In genomic region chr2:240784629-240785423, GRCh38 we compare ENCODE assay signal across 17 cellular contexts. TPM values are rescaled to one million over a fixed set of nuclear protein-coding genes. Genes with fewer than 3 reads are reported as not detected.
DNase-seq lines count a peak whose midpoint lies in the region; ATAC-seq and TF ChIP-seq lines count a peak whose summit lies in the region.
"Had no signal": no experiment of that assay in that cellular context is flagged by ENCODE, and none has a peak within 500 bp of the region (broad histone marks: within the 10 kb centered on the region; RNA-seq: fewer than 3 reads in every experiment).

No MANE protein-coding gene starts in this region.

- peaks cover 26% of the 10 kb centered on the region for H3K27me3 ChIP-seq in lower lobe of right lung (ENCODE audit: low read depth)
- H3K27me3 ChIP-seq in spleen (replicated peaks in 1 of 7): peaks cover 0 to 62% (median 4%) of the 10 kb centered on the region in 7 donors

- H3K36me3 ChIP-seq in lower lobe of right lung (no peaks in the 10 kb centered on the region), spleen (no peaks in the 10 kb centered on the region)

- H3K9me3 ChIP-seq in lower lobe of right lung (no peaks in the 10 kb centered on the region), spleen (no peaks in the 10 kb centered on the region)

- whole genome bisulfite sequencing in spleen, 5 donors: 85 to 91% (median 90%) methylated on average over 21 to 25 of the region's 25 CpGs

- no peak overlapping the region for H3K4me3 ChIP-seq in lower lobe of right lung
- H3K4me3 ChIP-seq in spleen: no peak overlapping the region

- TF ChIP-seq CTCF in lower lobe of right lung (IDR thresholded peaks at IDR 0.05) (no peak), spleen (IDR thresholded peaks at IDR 0.05 in 8 of 11, conservative IDR thresholded peaks at IDR 0.05 in 3 of 11) (no peak)

- peak; percentile 11 for DNase-seq in activated CD8-positive, alpha-beta memory T cell treated with anti-CD3 and anti-CD28 coated beads, Interleukin-2, amount 50 U/mL, for 4 hours
- no peak for DNase-seq in activated CD8-positive, alpha-beta memory T cell treated with anti-CD3 and anti-CD28 coated beads for 24 hours
- DNase-seq in Right ventricle myocardium superior (peak; percentile 35), lower lobe of right lung (peak; percentile 36), spleen (peak; percentile 69), OCI-M2 (lab: John Stamatoyannopoulos, UW; ENCODE audit: unreplicated experiment) (no peak), SIG-M5 treated with dmso at 0.1 percent for 504 hours (lab: John Stamatoyannopoulos, UW; ENCODE audit: unreplicated experiment) (no peak)
- DNase-seq: C1 segment of cervical spinal cord, GF-D8, KBM-7, NCI-H1436 treated with DMSO at 0.1 percent for 48 hours, NCI-H2029 treated with DMSO at 0.1 percent for 48 hours, NCI-H2171 treated with DMSO at 0.1 percent for 48 hours, NCI-H446 treated with DMSO at 0.1 percent for 48 hours, OCI-M1, RPMI8226 had no signal

- no peaks in the 10 kb centered on the region for H3K4me1 ChIP-seq in lower lobe of right lung
- H3K4me1 ChIP-seq in spleen: no peaks in the 10 kb centered on the region

- ATAC-seq in Right ventricle myocardium superior (ENCODE audit: poor library complexity) (no peak), lower lobe of right lung (no peak), GM21447 (IDR thresholded peaks at IDR 0.05; ENCODE audit: unreplicated experiment) (no peak)

- no peak for TF ChIP-seq POLR2A in spleen (IDR thresholded peaks at IDR 0.05)

- H3K27ac ChIP-seq in lower lobe of right lung (no peak overlapping the region), spleen (no peak overlapping the region)

- intact Hi-C loops in Right ventricle myocardium superior (cut with DNase I) (no loop called here), lower lobe of right lung (cut with DNase I) (no loop called here), spleen (cut with DNase I; ENCODE audit: low total_unique reads) (no loop called here)

RNA-seq across cellular contexts. Expression of gene KIF1A, which starts 35.2 kb away (rescaled TPM):
- total RNA-seq in Right ventricle myocardium superior (0.65 TPM), lower lobe of right lung (0.24 TPM), spleen (1 to 10 TPM in 2 of 7 donors, under 1 TPM in 4, not detected in 1; 0.17 to 2.0 (median 0.86) TPM)
- polyA plus RNA-seq in spleen: under 1 TPM; 0.02 to 0.11 (median 0.10) TPM

Comparison
In these comparisons a context has a peak if more than half of its experiments do, and no peak if none do; other contexts are left out.
1. DNase-seq: peak in activated CD8-positive, alpha-beta memory T cell treated with anti-CD3 and anti-CD28 coated beads, Interleukin-2, amount 50 U/mL, for 4 hours (single experiment), Right ventricle myocardium superior (single experiment), lower lobe of right lung (single experiment) and spleen (single experiment); none in activated CD8-positive, alpha-beta memory T cell treated with anti-CD3 and anti-CD28 coated beads for 24 hours (single experiment), OCI-M2 (single experiment) and SIG-M5 treated with dmso at 0.1 percent for 504 hours (single experiment).